Comparison of ENCODE assay signal across 17 cellular contexts in the genomic region with DNA sequence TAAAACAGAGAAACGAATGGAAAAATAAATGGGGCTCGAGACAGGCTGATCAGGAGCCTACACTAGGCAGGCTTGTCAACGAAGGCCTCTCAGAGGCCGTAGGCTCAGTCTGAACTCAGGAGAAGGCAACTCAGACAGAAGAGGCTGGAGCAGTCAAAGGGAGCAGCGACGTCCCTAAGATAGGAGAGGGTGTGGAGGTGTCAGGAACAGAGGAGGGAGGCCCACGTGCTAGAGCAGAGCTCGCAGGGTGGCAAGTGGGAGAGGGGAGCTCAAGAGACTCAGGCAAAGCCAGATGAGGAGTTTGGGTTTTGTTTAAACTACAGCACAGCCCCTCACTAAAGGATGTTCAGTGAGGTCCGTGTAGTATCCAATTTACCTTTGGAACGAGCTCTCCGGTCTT.
"Had no signal": no experiment of that assay in that cellular context is flagged by ENCODE, and none has a peak within 500 bp of the region (broad histone marks: within the 10 kb centered on the region; RNA-seq: fewer than 3 reads in every experiment).

No MANE protein-coding gene starts in this region.

- ATAC-seq: activated CD8-positive, alpha-beta T cell treated with anti-CD3 and anti-CD28 coated beads, Interleukin-2, amount 10 ng/mL, durations not matched to agents 7 days and 5 days; gastrocnemius medialis; heart right ventricle; stimulated activated naive CD8-positive, alpha-beta T cell treated with anti-CD3 and anti-CD28 coated beads, Interleukin-15, Interleukin-2, amounts not matched to agents 100 U/mL and 50 U/mL, for 24 hours; upper lobe of right lung had no signal

- H3K9me3 ChIP-seq: gastrocnemius medialis, heart right ventricle, left lung, ovary, sigmoid colon, upper lobe of right lung had no signal

- H3K36me3 ChIP-seq: gastrocnemius medialis, ovary, sigmoid colon, upper lobe of right lung had no signal

- H3K27me3 Mint-ChIP-seq: activated naive CD8-positive, alpha-beta T cell; memory B cell had no signal

- H3K4me3 ChIP-seq: coronary artery, gastrocnemius medialis, heart right ventricle, left lung, ovary, sigmoid colon, upper lobe of right lung had no signal

- H3K9me3 Mint-ChIP-seq: memory B cell, nephron had no signal

- H3K4me1 Mint-ChIP-seq: memory B cell had no signal

- H3K4me3 Mint-ChIP-seq: activated CD8-positive, alpha-beta T cell treated with anti-CD3 and anti-CD28 coated beads, Interleukin-2, amount 10 ng/mL, durations not matched to agents 7 days and 5 days; activated naive CD8-positive, alpha-beta T cell; memory B cell; nephron had no signal

- H3K27ac Mint-ChIP-seq: activated naive CD8-positive, alpha-beta T cell; memory B cell; nephron had no signal

- H3K4me1 ChIP-seq: gastrocnemius medialis, upper lobe of right lung had no signal

- H3K27me3 ChIP-seq: gastrocnemius medialis, heart right ventricle, left lung, ovary, sigmoid colon, upper lobe of right lung had no signal

- H3K27ac ChIP-seq: coronary artery, gastrocnemius medialis, heart right ventricle, ovary, sigmoid colon, upper lobe of right lung had no signal

- DNase-seq: activated CD8-positive, alpha-beta T cell treated with anti-CD3 and anti-CD28 coated beads, Interleukin-2, amount 10 ng/mL, durations not matched to agents 7 days and 5 days; activated effector memory CD4-positive, alpha-beta T cell treated with Interleukin-2 at 50 U/mL for 16 hours; anterior cingulate cortex; effector CD4-positive, alpha-beta T cell; gastrocnemius medialis; heart right ventricle; left lung; ovary; sigmoid colon; stimulated activated CD4-positive, alpha-beta T cell treated with anti-CD3 and anti-CD28 coated beads, Interleukin-12 subunit alpha, Interleukin-12 subunit beta, amount 100 ng/mL, for 4 hours; stimulated activated naive CD8-positive, alpha-beta T cell treated with anti-CD3 and anti-CD28 coated beads, Interleukin-15, Interleukin-2, amounts not matched to agents 100 U/mL and 50 U/mL, for 24 hours; T-helper 9 cell; upper lobe of right lung had no signal
